ENCODE assay signal across 1 cellular context in the genomic region with DNA sequence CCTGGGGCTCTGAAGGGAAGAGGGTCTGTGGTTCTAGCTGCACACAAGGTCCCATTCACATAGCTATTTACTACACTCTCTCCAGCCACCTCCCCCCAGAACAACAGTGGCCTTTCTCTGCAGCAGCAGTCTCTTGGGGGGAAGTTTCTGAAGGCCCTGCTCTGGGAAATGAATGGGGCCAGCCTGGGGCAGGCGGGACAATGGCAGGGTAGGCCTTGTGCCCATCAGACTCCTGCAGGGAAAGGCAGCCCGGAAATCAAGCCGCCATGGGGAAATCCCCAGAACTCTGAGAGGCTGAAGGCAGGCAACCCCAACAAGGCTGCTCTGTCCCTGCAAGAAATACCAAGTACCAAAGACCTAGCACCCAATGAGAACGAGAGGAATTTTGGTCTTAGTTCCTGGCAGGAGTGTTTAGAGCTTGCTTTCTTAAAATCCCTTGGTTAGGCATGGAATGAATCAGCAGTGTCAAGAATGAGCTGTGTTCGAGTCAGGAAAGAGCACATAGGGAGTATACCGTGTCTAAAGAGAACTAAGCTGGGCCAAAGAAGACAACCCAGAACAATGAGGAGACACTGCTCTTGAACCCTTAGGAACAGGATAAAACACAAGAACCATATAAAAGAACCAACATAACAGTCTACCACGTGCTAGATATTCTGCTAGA.
TF ChIP-seq lines count a peak whose summit lies in the region.

No MANE protein-coding gene starts in this region.

TF ChIP-seq in K562, 482 proteins besides CTCF, POLR2A, EP300 and RAD21:
- TF ChIP-seq ZNF445 (CRISPR knock-in tag; IDR thresholded peaks at IDR 0.05; ENCODE audit: low read depth) (no peak), NFE2L1 (tag; IDR thresholded peaks at IDR 0.05; ENCODE audit: borderline replicate concordance, low read depth) (no peak), KDM1A (IDR thresholded peaks at IDR 0.05) (no peak), ZNF707 (CRISPR knock-in tag; conservative IDR thresholded peaks at IDR 0.05) (no peak), ZZZ3 (IDR thresholded peaks at IDR 0.05) (no peak), POU5F1 (IDR thresholded peaks at IDR 0.05; ENCODE audit: borderline replicate concordance, low read depth, low read length, partially characterized antibody) (no peak), PRMT5 (CRISPR knock-in tag; IDR thresholded peaks at IDR 0.05) (no peak), HLTF (IDR thresholded peaks at IDR 0.05) (no peak), BCL6 (CRISPR knock-in tag; IDR thresholded peaks at IDR 0.05) (no peak), ZNF408 (CRISPR knock-in tag; IDR thresholded peaks at IDR 0.05; ENCODE audit: low read depth) (no peak), ZNF174 (CRISPR knock-in tag; IDR thresholded peaks at IDR 0.05) (no peak), IFI16 (CRISPR knock-in tag; IDR thresholded peaks at IDR 0.05) (no peak)
- TF ChIP-seq, protein P1, sequence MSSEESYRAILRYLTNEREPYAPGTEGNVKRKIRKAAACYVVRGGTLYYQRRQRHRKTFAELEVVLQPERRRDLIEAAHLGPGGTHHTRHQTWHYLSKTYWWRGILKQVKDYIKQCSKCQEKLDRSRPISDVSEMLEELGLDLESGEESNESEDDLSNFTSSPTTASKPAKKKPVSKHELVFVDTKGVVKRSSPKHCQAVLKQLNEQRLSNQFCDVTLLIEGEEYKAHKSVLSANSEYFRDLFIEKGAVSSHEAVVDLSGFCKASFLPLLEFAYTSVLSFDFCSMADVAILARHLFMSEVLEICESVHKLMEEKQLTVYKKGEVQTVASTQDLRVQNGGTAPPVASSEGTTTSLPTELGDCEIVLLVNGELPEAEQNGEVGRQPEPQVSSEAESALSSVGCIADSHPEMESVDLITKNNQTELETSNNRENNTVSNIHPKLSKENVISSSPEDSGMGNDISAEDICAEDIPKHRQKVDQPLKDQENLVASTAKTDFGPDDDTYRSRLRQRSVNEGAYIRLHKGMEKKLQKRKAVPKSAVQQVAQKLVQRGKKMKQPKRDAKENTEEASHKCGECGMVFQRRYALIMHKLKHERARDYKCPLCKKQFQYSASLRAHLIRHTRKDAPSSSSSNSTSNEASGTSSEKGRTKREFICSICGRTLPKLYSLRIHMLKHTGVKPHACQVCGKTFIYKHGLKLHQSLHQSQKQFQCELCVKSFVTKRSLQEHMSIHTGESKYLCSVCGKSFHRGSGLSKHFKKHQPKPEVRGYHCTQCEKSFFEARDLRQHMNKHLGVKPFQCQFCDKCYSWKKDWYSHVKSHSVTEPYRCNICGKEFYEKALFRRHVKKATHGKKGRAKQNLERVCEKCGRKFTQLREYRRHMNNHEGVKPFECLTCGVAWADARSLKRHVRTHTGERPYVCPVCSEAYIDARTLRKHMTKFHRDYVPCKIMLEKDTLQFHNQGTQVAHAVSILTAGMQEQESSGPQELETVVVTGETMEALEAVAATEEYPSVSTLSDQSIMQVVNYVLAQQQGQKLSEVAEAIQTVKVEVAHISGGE (CRISPR knock-in tag; IDR thresholded peaks at IDR 0.05) = no peak
- TF ChIP-seq, protein P2, sequence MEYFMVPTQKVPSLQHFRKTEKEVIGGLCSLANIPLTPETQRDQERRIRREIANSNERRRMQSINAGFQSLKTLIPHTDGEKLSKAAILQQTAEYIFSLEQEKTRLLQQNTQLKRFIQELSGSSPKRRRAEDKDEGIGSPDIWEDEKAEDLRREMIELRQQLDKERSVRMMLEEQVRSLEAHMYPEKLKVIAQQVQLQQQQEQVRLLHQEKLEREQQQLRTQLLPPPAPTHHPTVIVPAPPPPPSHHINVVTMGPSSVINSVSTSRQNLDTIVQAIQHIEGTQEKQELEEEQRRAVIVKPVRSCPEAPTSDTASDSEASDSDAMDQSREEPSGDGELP (CRISPR knock-in tag; IDR thresholded peaks at IDR 0.05; ENCODE audit: borderline replicate concordance) = no peak
